Comparison of ENCODE assay signal across 1 cellular context in genomic region chr17:43232021-43232699, GRCh38.
TF ChIP-seq lines count a peak whose summit lies in the region.

No MANE protein-coding gene starts in this region.

TF ChIP-seq in A549, 52 proteins besides CTCF, POLR2A, EP300 and RAD21:
- 0 out of 3 replicates have a peak, but pooled peaks have one; percentile 17 for TF ChIP-seq BCL3 (IDR thresholded peaks at IDR 0.05)
TF ChIP-seq in A549: peak in this region for 1; not testable (repeated sequence) for 51.
